In genomic region chr3:46168583-46168982, GRCh38 we compare ENCODE assay signal across 20 cellular contexts. TPM values are rescaled to one million over a fixed set of nuclear protein-coding genes. Genes with fewer than 3 reads are reported as not detected.
"Had no signal": no experiment of that assay in that cellular context is flagged by ENCODE, and none has a peak within 500 bp of the region (broad histone marks: within the 10 kb centered on the region; RNA-seq: fewer than 3 reads in every experiment).

No MANE protein-coding gene starts in this region.

- H3K9me3 Mint-ChIP-seq: activated naive CD4-positive, alpha-beta T cell treated with anti-CD3 and anti-CD28 coated beads, Interleukin-2, amount 50 U/mL, for 24 hours had no signal

- H3K4me3 Mint-ChIP-seq: activated CD4-positive, alpha-beta T cell treated with anti-CD3 and anti-CD28 coated beads, Interleukin-2, amount 10 ng/mL, durations not matched to agents 24 days and 14 days; activated CD8-positive, alpha-beta T cell treated with anti-CD3 and anti-CD28 coated beads, Interleukin-2, amount 10 ng/mL, durations not matched to agents 7 days and 5 days; activated naive CD4-positive, alpha-beta T cell treated with anti-CD3 and anti-CD28 coated beads, Interleukin-2, amount 50 U/mL, for 24 hours; brain; nephron progenitor cell; T-helper 2 cell treated with Interferon-gamma antibody and Interleukin-4, amounts not matched to agents 5 μg/mL and 100 μg/mL, for 36 hours had no signal

- H3K4me3 ChIP-seq: hepatocyte, suprapubic skin had no signal

- H3K36me3 Mint-ChIP-seq: activated naive CD4-positive, alpha-beta T cell treated with anti-CD3 and anti-CD28 coated beads, Interleukin-2, amount 50 U/mL, for 24 hours; brain had no signal

- H3K27me3 ChIP-seq: hepatocyte, suprapubic skin had no signal

- H3K4me1 Mint-ChIP-seq: activated CD4-positive, alpha-beta T cell treated with anti-CD3 and anti-CD28 coated beads, Interleukin-2, amount 10 ng/mL, durations not matched to agents 24 days and 14 days; activated naive CD4-positive, alpha-beta T cell treated with anti-CD3 and anti-CD28 coated beads, Interleukin-2, amount 50 U/mL, for 24 hours; brain; nephron progenitor cell had no signal

- H3K4me2 ChIP-seq: hepatocyte had no signal

- H3K27ac ChIP-seq: hepatocyte, suprapubic skin had no signal

- H2AFZ ChIP-seq: hepatocyte had no signal

- H3K27ac Mint-ChIP-seq: activated CD4-positive, alpha-beta T cell treated with anti-CD3 and anti-CD28 coated beads, Interleukin-2, amount 10 ng/mL, durations not matched to agents 24 days and 14 days; activated CD8-positive, alpha-beta T cell treated with anti-CD3 and anti-CD28 coated beads, Interleukin-2, amount 10 ng/mL, durations not matched to agents 7 days and 5 days; activated naive CD4-positive, alpha-beta T cell treated with anti-CD3 and anti-CD28 coated beads, Interleukin-2, amount 50 U/mL, for 24 hours; brain; nephron progenitor cell; T-helper 2 cell treated with Interferon-gamma antibody and Interleukin-4, amounts not matched to agents 5 μg/mL and 100 μg/mL, for 36 hours had no signal

- DNase-seq: activated CD4-positive, alpha-beta T cell treated with anti-CD3 and anti-CD28 coated beads, Interleukin-2, amount 10 ng/mL, durations not matched to agents 24 days and 14 days; activated CD4-positive, CD25-positive, alpha-beta regulatory T cell; activated CD8-positive, alpha-beta memory T cell treated with anti-CD3 and anti-CD28 coated beads, Interleukin-2, amount 50 U/mL, for 4 hours; activated CD8-positive, alpha-beta T cell treated with anti-CD3 and anti-CD28 coated beads, Interleukin-2, amount 10 ng/mL, durations not matched to agents 7 days and 5 days; activated effector memory CD4-positive, alpha-beta T cell treated with anti-CD3 and anti-CD28 coated beads, Interleukin-2, amount 50 U/mL, for 16 hours; activated T-cell treated with anti-CD3 and anti-CD28 coated beads, Interleukin-2, amount 50 U/mL, for 48 hours; central memory CD4-positive, alpha-beta T cell; cortex of kidney; effector memory CD4-positive, alpha-beta T cell; nephron progenitor cell; occipital lobe; right cardiac atrium; small intestine; stimulated activated naive CD8-positive, alpha-beta T cell treated with anti-CD3 and anti-CD28 coated beads, Interleukin-15, Interleukin-2, amounts not matched to agents 100 U/mL and 50 U/mL, for 24 hours had no signal

- H3K79me2 ChIP-seq: hepatocyte had no signal

- H3K36me3 ChIP-seq: suprapubic skin had no signal

- ATAC-seq: activated CD8-positive, alpha-beta T cell treated with anti-CD3 and anti-CD28 coated beads, Interleukin-2, amount 10 ng/mL, durations not matched to agents 7 days and 5 days; right cardiac atrium; stimulated activated naive CD8-positive, alpha-beta T cell treated with anti-CD3 and anti-CD28 coated beads, Interleukin-15, Interleukin-2, amounts not matched to agents 100 U/mL and 50 U/mL, for 24 hours had no signal

RNA-seq across cellular contexts. Expression of gene CCR1, which starts 39.5 kb away (rescaled TPM):
- total RNA-seq: kidney epithelial cell had no signal
